ENCODE assay signal across 23 cellular contexts in genomic region chr11:36822829-36823228, GRCh38.
"Had no signal": no experiment of that assay in that cellular context is flagged by ENCODE, and none has a peak within 500 bp of the region (broad histone marks: within the 10 kb centered on the region; RNA-seq: fewer than 3 reads in every experiment).

No MANE protein-coding gene starts in this region.

- FAIRE-seq: urothelium cell line had no signal

- H3K9me3 ChIP-seq: colonic mucosa, heart left ventricle, psoas muscle, right lobe of liver, spleen, stomach, thoracic aorta had no signal

- H3K36me3 ChIP-seq: colonic mucosa, heart left ventricle, right lobe of liver, spleen, stomach, thoracic aorta had no signal

- H3K27ac ChIP-seq: colonic mucosa, foreskin keratinocyte, heart left ventricle, psoas muscle, right lobe of liver, spleen, stomach, thoracic aorta had no signal

- H3K27me3 ChIP-seq: colonic mucosa, heart left ventricle, right lobe of liver, spleen, stomach had no signal

- H3K4me1 ChIP-seq: colonic mucosa, foreskin keratinocyte, heart left ventricle, psoas muscle, right lobe of liver, spleen, stomach had no signal

- ATAC-seq: foreskin keratinocyte; heart left ventricle; left lobe of liver; naive thymus-derived CD4-positive, alpha-beta T cell; psoas muscle; right lobe of liver had no signal

- H3K4me3 ChIP-seq: colonic mucosa, heart left ventricle, psoas muscle, right lobe of liver, spleen, stomach, thoracic aorta had no signal

- DNase-seq: colonic mucosa; dermis blood vessel endothelial cell; foreskin keratinocyte; heart left ventricle; hippocampal formation; kidney glomerular epithelial cell; mammary epithelial cell; naive thymus-derived CD4-positive, alpha-beta T cell; nephron progenitor cell; psoas muscle; retina; right lobe of liver; spleen; stimulated activated CD4-positive, alpha-beta T cell treated with anti-CD3 and anti-CD28 coated beads, Interleukin-15, amount 100 ng/mL, for 24 hours; stimulated activated CD4-positive, alpha-beta T cell treated with anti-CD3 and anti-CD28 coated beads, Interleukin-1b, Interleukin-23, amount 100 ng/mL, for 48 hours; stimulated activated CD4-positive, alpha-beta T cell treated with anti-CD3 and anti-CD28 coated beads, Interleukin-4, amount 100 ng/mL, for 24 hours; stimulated activated naive CD4-positive, alpha-beta T cell; stomach; substantia nigra; trophoblast cell had no signal
